8 cellular contexts compared by ENCODE assay signal in genomic region chr13:78602561-78603239, GRCh38.
DNase-seq lines count a peak whose midpoint lies in the region; ATAC-seq and TF ChIP-seq lines count a peak whose summit lies in the region.

No MANE protein-coding gene starts in this region.

- peak; percentile 54 for DNase-seq in activated T-cell treated with anti-CD3 and anti-CD28 coated beads, Interleukin-2, amount 50 U/mL, for 24 hours
- no peak for DNase-seq in activated T-cell treated with anti-CD3 and anti-CD28 coated beads, Interleukin-2, amount 50 U/mL, for 1 hour
- DNase-seq in NCI-H69 (lab: John Stamatoyannopoulos, UW) (peak; percentile 40), epithelial cell of esophagus (ENCODE audit: low read depth) (no peak), retinal pigment epithelial cell (ENCODE audit: low read depth) (no peak), GOT3 (lab: John Stamatoyannopoulos, UW) (no peak), HuH-7.5 (ENCODE audit: low spot score) (no peak)

- no peaks in the 10 kb centered on the region for H3K36me3 Mint-ChIP-seq in activated T-cell treated with anti-CD3 and anti-CD28 coated beads, Interleukin-2, amount 50 U/mL, for 24 hours (ENCODE audit: low read depth)

- TF ChIP-seq CTCF in epithelial cell of esophagus (IDR thresholded peaks at IDR 0.05; ENCODE audit: insufficient read depth, low read depth, low read length, missing control alignments) (no peak), retinal pigment epithelial cell (conservative IDR thresholded peaks at IDR 0.05; ENCODE audit: low read depth, low read length) (no peak)

- peaks cover 90% of the 10 kb centered on the region for H3K27me3 Mint-ChIP-seq in activated T-cell treated with anti-CD3 and anti-CD28 coated beads, Interleukin-2, amount 50 U/mL, for 24 hours

- H3K27ac Mint-ChIP-seq in activated T-cell treated with anti-CD3 and anti-CD28 coated beads, Interleukin-2, amount 50 U/mL, for 24 hours: peak overlapping the region; percentile 85

- peaks cover 41% of the 10 kb centered on the region for H3K4me1 Mint-ChIP-seq in activated T-cell treated with anti-CD3 and anti-CD28 coated beads, Interleukin-2, amount 50 U/mL, for 24 hours (ENCODE audit: low read depth)

- H3K4me3 ChIP-seq in epithelial cell of esophagus (ENCODE audit: low read length) (peak overlapping the region; percentile 16), retinal pigment epithelial cell (ENCODE audit: low read length) (peak overlapping the region; percentile 25)

- H3K9me3 Mint-ChIP-seq in activated T-cell treated with anti-CD3 and anti-CD28 coated beads, Interleukin-2, amount 50 U/mL, for 24 hours: peaks cover 2% of the 10 kb centered on the region

- peak overlapping the region; percentile 73 for H3K4me3 Mint-ChIP-seq in activated T-cell treated with anti-CD3 and anti-CD28 coated beads, Interleukin-2, amount 50 U/mL, for 24 hours

- peak; percentile 12 for ATAC-seq in HG02588 (IDR thresholded peaks at IDR 0.05; ENCODE audit: unreplicated experiment)

Comparison
In these comparisons a context has a peak if more than half of its experiments do, and no peak if none do; other contexts are left out.
1. DNase-seq: peak in activated T-cell treated with anti-CD3 and anti-CD28 coated beads, Interleukin-2, amount 50 U/mL, for 24 hours (single experiment) and NCI-H69 (single experiment); none in activated T-cell treated with anti-CD3 and anti-CD28 coated beads, Interleukin-2, amount 50 U/mL, for 1 hour (single experiment), epithelial cell of esophagus (single experiment), retinal pigment epithelial cell (single experiment), GOT3 (single experiment) and HuH-7.5 (single experiment).